ENCODE assay signal across 26 cellular contexts in genomic region chr1:3896396-3897000, GRCh38. TPM values are rescaled to one million over a fixed set of nuclear protein-coding genes. Genes with fewer than 3 reads are reported as not detected.
A peak's percentile ranks its signal among the peaks of the same experiment; 100 is the strongest.
DNase-seq lines count a peak whose midpoint lies in the region; ATAC-seq and TF ChIP-seq lines count a peak whose summit lies in the region.
"Had no signal": no experiment of that assay in that cellular context is flagged by ENCODE, and none has a peak within 500 bp of the region (broad histone marks: within the 10 kb centered on the region; RNA-seq: fewer than 3 reads in every experiment).

No MANE protein-coding gene starts in this region.

- H3K4me3 ChIP-seq in esophagus muscularis mucosa (no peak overlapping the region), stomach (no peak overlapping the region)
- no peak overlapping the region for H3K4me3 ChIP-seq in CD8-positive, alpha-beta T cell (ENCODE audit: low read depth, low read length)
- H3K4me3 ChIP-seq: heart left ventricle, pancreas, tibial artery had no signal

- H3K4me1 Mint-ChIP-seq in natural killer cell (peaks cover 26 to 33% of the 10 kb centered on the region in 2 donors), type B pancreatic cell (ENCODE audit: unreplicated experiment) (peaks cover 18% of the 10 kb centered on the region)
- peaks cover 44% of the 10 kb centered on the region for H3K4me1 Mint-ChIP-seq in CD8-positive, alpha-beta T cell (ENCODE audit: low read depth)

- POLR2A ChIA-PET in CD8-positive, alpha-beta T cell (lab: Charles Lee), result no interaction called here

- intact Hi-C loops in esophagus muscularis mucosa (cut with DNase I) (loop anchor here (10.0 kb wide), 1 partner anchor 102 kb away; the partner anchor contains the start of gene LRRC47), natural killer cell (cut with micrococcal nuclease) (no loop called here), stomach (cut with DNase I; ENCODE audit: low total_unique reads) (loop anchor here (5.0 kb wide), 1 partner anchor 34 kb away; no protein-coding TSS in a partner anchor)
- intact Hi-C loops in CD8-positive, alpha-beta T cell (cut with DNase I, micrococcal nuclease), result loop anchor here in 1 of 2 experiments (10.0 kb wide), 1 partner anchor 1502 kb away; the partner anchor contains the start of genes MORN1 and RER1

- DNase-seq in activated effector memory CD4-positive, alpha-beta T cell treated with anti-CD3 and anti-CD28 coated beads, Interleukin-2, amount 50 U/mL, for 16 hours, result peak; percentile 50
- DNase-seq in activated effector memory CD4-positive, alpha-beta T cell treated with Interleukin-2 at 50 U/mL for 16 hours, result no peak
- DNase-seq in esophagus muscularis mucosa (ENCODE audit: extremely low spot score), result no peak
- no peak for DNase-seq in natural killer cell
- no peak for DNase-seq in type B pancreatic cell (ENCODE audit: extremely low spot score, unreplicated experiment)
- DNase-seq in CD8-positive, alpha-beta T cell, result no peak
- no peak for DNase-seq in stomach
- DNase-seq: activated CD4-positive, alpha-beta T cell treated with anti-CD3 and anti-CD28 coated beads, Interleukin-2, amount 10 ng/mL, durations not matched to agents 7 days and 5 days; activated T-cell treated with anti-CD3 and anti-CD28 coated beads, Interleukin-2, amount 50 U/mL, for 24 hours; C1 segment of cervical spinal cord; Caco-2; caudate nucleus; DMS53; foreskin fibroblast; H9; heart left ventricle; kidney glomerular epithelial cell; NCI-H146; NCI-H774; pancreas; retina; T-helper 9 cell; tibial artery had no signal

- no peaks in the 10 kb centered on the region for H3K27me3 Mint-ChIP-seq in natural killer cell (ENCODE audit: low read depth in 2 of 2)
- no peaks in the 10 kb centered on the region for H3K27me3 Mint-ChIP-seq in type B pancreatic cell
- H3K27me3 Mint-ChIP-seq in CD8-positive, alpha-beta T cell (ENCODE audit: low read depth), result no peaks in the 10 kb centered on the region
- H3K27me3 Mint-ChIP-seq: activated CD4-positive, alpha-beta T cell treated with anti-CD3 and anti-CD28 coated beads, Interleukin-2, amount 10 ng/mL, durations not matched to agents 7 days and 5 days; activated T-cell treated with anti-CD3 and anti-CD28 coated beads, Interleukin-2, amount 50 U/mL, for 24 hours; dendritic cell treated with granulocyte-macrophage colony-stimulating factor and Interleukin-4, amounts not matched to agents 40 ng/mL and 50 ng/mL, for 4 days had no signal

- ATAC-seq in natural killer cell, result no peak
- no peak for ATAC-seq in CD8-positive, alpha-beta T cell
- no peak for ATAC-seq in activated CD4-positive, CD25-positive, alpha-beta regulatory T cell treated with anti-CD3 and anti-CD28 coated beads, Interleukin-2, amount 50 U/mL, for 24 hours
- ATAC-seq: heart left ventricle, pancreas had no signal

- TF ChIP-seq POLR2A in esophagus muscularis mucosa (IDR thresholded peaks at IDR 0.05; ENCODE audit: low read depth) (no peak), stomach (IDR thresholded peaks at IDR 0.05) (no peak)

- H3K9me3 ChIP-seq in esophagus muscularis mucosa, result peaks cover 0 to 11% (median 5%) of the 10 kb centered on the region in 4 donors
- peaks cover 8% of the 10 kb centered on the region for H3K9me3 ChIP-seq in CD8-positive, alpha-beta T cell (ENCODE audit: low read length)
- peaks cover 0 to 14% (median 7%) of the 10 kb centered on the region in 4 donors for H3K9me3 ChIP-seq in stomach
- H3K9me3 ChIP-seq: Caco-2, pancreas had no signal

- TF ChIP-seq EP300 in esophagus muscularis mucosa (IDR thresholded peaks at IDR 0.05), result no peak
- no peak for TF ChIP-seq EP300 in stomach (IDR thresholded peaks at IDR 0.05)

- TF ChIP-seq CTCF in esophagus muscularis mucosa (IDR thresholded peaks at IDR 0.05) (no peak), natural killer cell (IDR thresholded peaks at IDR 0.05) (no peak), type B pancreatic cell (conservative IDR thresholded peaks at IDR 0.05) (no peak), stomach (IDR thresholded peaks at IDR 0.05) (no peak)
- TF ChIP-seq CTCF in CD8-positive, alpha-beta T cell (IDR thresholded peaks at IDR 0.05), result no peak

- H3K9me3 Mint-ChIP-seq in natural killer cell (peaks cover 2 to 4% of the 10 kb centered on the region in 2 donors), type B pancreatic cell (peaks cover 5% of the 10 kb centered on the region)
- peaks cover 7% of the 10 kb centered on the region for H3K9me3 Mint-ChIP-seq in CD8-positive, alpha-beta T cell

- no peaks in the 10 kb centered on the region for H3K36me3 Mint-ChIP-seq in natural killer cell
- peaks cover 22% of the 10 kb centered on the region for H3K36me3 Mint-ChIP-seq in type B pancreatic cell
- H3K36me3 Mint-ChIP-seq in CD8-positive, alpha-beta T cell, result peaks cover 45% of the 10 kb centered on the region

- H3K27ac Mint-ChIP-seq in natural killer cell (peak overlapping the region; percentile 48 to 57), type B pancreatic cell (no peak overlapping the region)
- H3K27ac Mint-ChIP-seq in CD8-positive, alpha-beta T cell, result no peak overlapping the region
- H3K27ac Mint-ChIP-seq: activated CD4-positive, alpha-beta T cell treated with anti-CD3 and anti-CD28 coated beads, Interleukin-2, amount 10 ng/mL, durations not matched to agents 7 days and 5 days; activated T-cell treated with anti-CD3 and anti-CD28 coated beads, Interleukin-2, amount 50 U/mL, for 24 hours; dendritic cell treated with granulocyte-macrophage colony-stimulating factor and Interleukin-4, amounts not matched to agents 40 ng/mL and 50 ng/mL, for 4 days had no signal

- H3K36me3 ChIP-seq in esophagus muscularis mucosa (peaks cover 0 to 13% (median 2%) of the 10 kb centered on the region in 4 donors), stomach (peaks cover 1 to 25% (median 17%) of the 10 kb centered on the region in 4 donors)
- H3K36me3 ChIP-seq in CD8-positive, alpha-beta T cell (ENCODE audit: insufficient read depth, low read length), result peaks cover 2% of the 10 kb centered on the region

- CTCF ChIA-PET in CD8-positive, alpha-beta T cell (lab: Charles Lee), result interaction anchor here (1.1 to 1.2 kb wide), 2 partner anchors 29 to 38 kb away, joined by 3 read pairs; no protein-coding TSS in a partner anchor

- H3K27ac ChIP-seq in esophagus muscularis mucosa (replicated peaks in 1 of 4) (peak overlapping the region; percentile 70 to 83 (median 77)), stomach (no peak overlapping the region)
- H3K27ac ChIP-seq in CD8-positive, alpha-beta T cell (ENCODE audit: low read depth, low read length), result no peak overlapping the region
- H3K27ac ChIP-seq: 22Rv1, heart left ventricle, pancreas, tibial artery had no signal

- WGBS in esophagus muscularis mucosa, result 86% methylated on average over 7 of the region's 7 CpGs
- WGBS in stomach, 5 donors, result 92 to 97% (median 95%) methylated on average over 7 of the region's 7 CpGs

- H3K4me3 Mint-ChIP-seq in natural killer cell (no peak overlapping the region), type B pancreatic cell (no peak overlapping the region)
- no peak overlapping the region for H3K4me3 Mint-ChIP-seq in CD8-positive, alpha-beta T cell
- H3K4me3 Mint-ChIP-seq: activated CD4-positive, alpha-beta T cell treated with anti-CD3 and anti-CD28 coated beads, Interleukin-2, amount 10 ng/mL, durations not matched to agents 7 days and 5 days; activated T-cell treated with anti-CD3 and anti-CD28 coated beads, Interleukin-2, amount 50 U/mL, for 24 hours; dendritic cell treated with granulocyte-macrophage colony-stimulating factor and Interleukin-4, amounts not matched to agents 40 ng/mL and 50 ng/mL, for 4 days; H9 had no signal

- H3K27me3 ChIP-seq in esophagus muscularis mucosa (no peaks in the 10 kb centered on the region), stomach (no peaks in the 10 kb centered on the region)
- no peaks in the 10 kb centered on the region for H3K27me3 ChIP-seq in CD8-positive, alpha-beta T cell (ENCODE audit: insufficient read depth, low read length)
- H3K27me3 ChIP-seq: heart left ventricle, pancreas, tibial artery had no signal

- peaks cover 10 to 62% (median 55%) of the 10 kb centered on the region in 4 donors for H3K4me1 ChIP-seq in esophagus muscularis mucosa
- H3K4me1 ChIP-seq in CD8-positive, alpha-beta T cell (ENCODE audit: insufficient read depth, low read length), result peaks cover 18% of the 10 kb centered on the region
- peaks cover 7 to 41% (median 25%) of the 10 kb centered on the region in 4 donors for H3K4me1 ChIP-seq in stomach
- H3K4me1 ChIP-seq: Caco-2 had no signal

RNA-seq across cellular contexts. Expression of gene C1orf174, which starts 3.6 kb away (rescaled TPM):
- 10 to 100 TPM; 25.0 to 35.1 (median 27.6) TPM for total RNA-seq in esophagus muscularis mucosa
- total RNA-seq in natural killer cell, result 10 to 100 TPM; 52.9 to 62.3 (median 61.5) TPM
- 24.7 and 31.4 TPM in 2 replicates for total RNA-seq in type B pancreatic cell (ENCODE audit: low replicate concordance)
- total RNA-seq in CD8-positive, alpha-beta T cell, result 10 to 100 TPM; 19.1 to 20.9 TPM
- total RNA-seq in stomach, result 100 to 1,000 TPM in 1 of 5 donors, 10 to 100 TPM in 4; 17.3 to 124 (median 28.7) TPM
- 10 to 100 TPM; 13.1 to 18.6 (median 13.5) TPM for polyA plus RNA-seq in stomach

RNA-seq across cellular contexts. Expression of gene DFFB, which starts 39.2 kb away (rescaled TPM):
- 10 to 100 TPM in 1 of 4 donors, 1 to 10 TPM in 3; 5.0 to 13.4 (median 5.2) TPM for total RNA-seq in esophagus muscularis mucosa
- 10 to 100 TPM; 18.3 to 27.8 (median 18.5) TPM for total RNA-seq in natural killer cell
- 6.8 and 10.6 TPM in 2 replicates for total RNA-seq in type B pancreatic cell (ENCODE audit: low replicate concordance)
- total RNA-seq in CD8-positive, alpha-beta T cell, result 1 to 10 TPM; 3.4 to 3.7 TPM
- 1 to 10 TPM; 1.2 to 9.3 (median 5.0) TPM for total RNA-seq in stomach
- polyA plus RNA-seq in stomach, result 1 to 10 TPM; 3.7 to 5.2 (median 4.6) TPM

RNA-seq across cellular contexts. Expression of gene CEP104, which starts 39.5 kb away (rescaled TPM):
- total RNA-seq in esophagus muscularis mucosa (10 to 100 TPM; 42.7 to 84.2 (median 69.8) TPM), natural killer cell (10 to 100 TPM; 37.1 to 60.2 (median 51.8) TPM), type B pancreatic cell (ENCODE audit: low replicate concordance) (41.9 and 42.3 TPM in 2 replicates), stomach (100 to 1,000 TPM in 1 of 5 donors, 10 to 100 TPM in 4; 26.6 to 128 (median 35.5) TPM)
- total RNA-seq in CD8-positive, alpha-beta T cell, result 10 to 100 TPM; 15.5 to 16.8 TPM
- polyA plus RNA-seq in stomach, result 10 to 100 TPM in 1 of 3 donors, 1 to 10 TPM in 2; 7.0 to 11.7 (median 9.6) TPM

Comparison
In these comparisons a context has a peak if more than half of its experiments do, and no peak if none do; other contexts are left out.
1. H3K27ac ChIP-seq: peak in esophagus muscularis mucosa (4 of 4); none in CD8-positive, alpha-beta T cell (single experiment) and stomach (0 of 5).
2. H3K27ac Mint-ChIP-seq: peak in natural killer cell (2 of 2); none in type B pancreatic cell (single experiment) and CD8-positive, alpha-beta T cell (single experiment).